ENCODE assay signal across 1 cellular context in genomic region chr17:73278049-73278464, GRCh38.
TF ChIP-seq lines count a peak whose summit lies in the region.

No MANE protein-coding gene starts in this region.

TF ChIP-seq in HepG2, 621 proteins besides CTCF, POLR2A, EP300 and RAD21 (continued from another document and continues in another):
- TF ChIP-seq, protein P1, sequence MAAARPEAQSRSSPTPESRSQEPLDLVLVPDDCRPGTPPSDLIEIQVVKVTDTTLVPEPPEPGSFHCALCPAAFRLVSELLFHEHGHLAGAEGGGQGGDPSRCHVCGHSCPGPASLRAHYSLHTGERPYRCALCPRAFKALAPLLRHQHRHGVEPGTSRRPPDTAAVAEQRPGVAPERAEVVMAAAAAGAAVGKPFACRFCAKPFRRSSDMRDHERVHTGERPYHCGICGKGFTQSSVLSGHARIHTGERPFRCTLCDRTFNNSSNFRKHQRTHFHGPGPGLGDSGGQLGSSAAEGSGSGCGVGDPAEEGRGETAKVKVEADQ (CRISPR knock-in tag; IDR thresholded peaks at IDR 0.05; ENCODE audit: borderline replicate concordance), result 0 out of 2 replicates have a peak, but pooled peaks have one; percentile 45
- TF ChIP-seq CAMTA2 (CRISPR knock-in tag; IDR thresholded peaks at IDR 0.05; ENCODE audit: borderline replicate concordance) (no peak), MLLT10 (CRISPR knock-in tag; IDR thresholded peaks at IDR 0.05) (no peak), ZNF468 (CRISPR knock-in tag; IDR thresholded peaks at IDR 0.05) (no peak), ATF2 (CRISPR knock-in tag; IDR thresholded peaks at IDR 0.05) (no peak), PATZ1 (CRISPR knock-in tag; IDR thresholded peaks at IDR 0.05) (peak; percentile 48), RORA (CRISPR knock-in tag; IDR thresholded peaks at IDR 0.05) (no peak), E2F2 (CRISPR knock-in tag; IDR thresholded peaks at IDR 0.05; ENCODE audit: borderline replicate concordance) (no peak), KLF9 (CRISPR knock-in tag; IDR thresholded peaks at IDR 0.05; ENCODE audit: low read depth) (no peak), MAZ (IDR thresholded peaks at IDR 0.05; ENCODE audit: borderline replicate concordance, low read depth, low read length) (no peak), MAZ (CRISPR knock-in tag; IDR thresholded peaks at IDR 0.05; ENCODE audit: low read depth) (0 out of 2 replicates have a peak, but pooled peaks have one; percentile 37), PHF20 (CRISPR knock-in tag; IDR thresholded peaks at IDR 0.05) (no peak), ZNF883 (CRISPR knock-in tag; IDR thresholded peaks at IDR 0.05; ENCODE audit: not compliant biosample characterization) (no peak), RFX3 (CRISPR knock-in tag; IDR thresholded peaks at IDR 0.05) (no peak), KMT2A (CRISPR knock-in tag; IDR thresholded peaks at IDR 0.05) (no peak), ZNF576 (CRISPR knock-in tag; IDR thresholded peaks at IDR 0.05) (no peak), CHCHD3 (CRISPR knock-in tag; IDR thresholded peaks at IDR 0.05) (no peak), SALL2 (CRISPR knock-in tag; IDR thresholded peaks at IDR 0.05) (no peak), HNF4G (IDR thresholded peaks at IDR 0.05; ENCODE audit: borderline replicate concordance, low read depth, low read length) (peak; percentile 76), HNF4G (CRISPR knock-in tag; IDR thresholded peaks at IDR 0.05; ENCODE audit: borderline replicate concordance, low read depth) (peak; percentile 75; the same call in 1 of the 2 replicates), JUND (CRISPR knock-in tag; IDR thresholded peaks at IDR 0.05) (no peak), ZNF3 (CRISPR knock-in tag; IDR thresholded peaks at IDR 0.05) (no peak), NFYC (CRISPR knock-in tag; IDR thresholded peaks at IDR 0.05) (no peak), ZNF549 (CRISPR knock-in tag; IDR thresholded peaks at IDR 0.05) (no peak), BHLHE40 (IDR thresholded peaks at IDR 0.05; ENCODE audit: low read length) (no peak), ZNF326 (CRISPR knock-in tag; IDR thresholded peaks at IDR 0.05; ENCODE audit: borderline replicate concordance) (no peak), MTF1 (CRISPR knock-in tag; IDR thresholded peaks at IDR 0.05) (no peak), HIVEP1 (CRISPR knock-in tag; IDR thresholded peaks at IDR 0.05) (0 out of 2 replicates have a peak, but pooled peaks have one; percentile 39), DNMT1 (CRISPR knock-in tag; IDR thresholded peaks at IDR 0.05) (no peak), SRSF4 (IDR thresholded peaks at IDR 0.05; ENCODE audit: low read depth, low read length, poor library complexity, severe bottlenecking) (no peak), ZNF33A (CRISPR knock-in tag; IDR thresholded peaks at IDR 0.05; ENCODE audit: borderline replicate concordance) (no peak), ZNF891 (CRISPR knock-in tag; IDR thresholded peaks at IDR 0.05) (no peak), ZNF619 (CRISPR knock-in tag; IDR thresholded peaks at IDR 0.05) (no peak), FOXO1 (CRISPR knock-in tag; IDR thresholded peaks at IDR 0.05) (no peak; the same call in 1 of the 2 replicates), ZNF558 (CRISPR knock-in tag; IDR thresholded peaks at IDR 0.05; ENCODE audit: borderline replicate concordance) (no peak), ZNF205 (CRISPR knock-in tag; IDR thresholded peaks at IDR 0.05) (no peak), MAFG (CRISPR knock-in tag; IDR thresholded peaks at IDR 0.05) (no peak)
- TF ChIP-seq, protein P2, sequence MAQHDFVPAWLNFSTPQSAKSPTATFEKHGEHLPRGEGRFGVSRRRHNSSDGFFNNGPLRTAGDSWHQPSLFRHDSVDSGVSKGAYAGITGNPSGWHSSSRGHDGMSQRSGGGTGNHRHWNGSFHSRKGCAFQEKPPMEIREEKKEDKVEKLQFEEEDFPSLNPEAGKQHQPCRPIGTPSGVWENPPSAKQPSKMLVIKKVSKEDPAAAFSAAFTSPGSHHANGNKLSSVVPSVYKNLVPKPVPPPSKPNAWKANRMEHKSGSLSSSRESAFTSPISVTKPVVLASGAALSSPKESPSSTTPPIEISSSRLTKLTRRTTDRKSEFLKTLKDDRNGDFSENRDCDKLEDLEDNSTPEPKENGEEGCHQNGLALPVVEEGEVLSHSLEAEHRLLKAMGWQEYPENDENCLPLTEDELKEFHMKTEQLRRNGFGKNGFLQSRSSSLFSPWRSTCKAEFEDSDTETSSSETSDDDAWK (CRISPR knock-in tag; IDR thresholded peaks at IDR 0.05), result no peak
- TF ChIP-seq, protein P3, sequence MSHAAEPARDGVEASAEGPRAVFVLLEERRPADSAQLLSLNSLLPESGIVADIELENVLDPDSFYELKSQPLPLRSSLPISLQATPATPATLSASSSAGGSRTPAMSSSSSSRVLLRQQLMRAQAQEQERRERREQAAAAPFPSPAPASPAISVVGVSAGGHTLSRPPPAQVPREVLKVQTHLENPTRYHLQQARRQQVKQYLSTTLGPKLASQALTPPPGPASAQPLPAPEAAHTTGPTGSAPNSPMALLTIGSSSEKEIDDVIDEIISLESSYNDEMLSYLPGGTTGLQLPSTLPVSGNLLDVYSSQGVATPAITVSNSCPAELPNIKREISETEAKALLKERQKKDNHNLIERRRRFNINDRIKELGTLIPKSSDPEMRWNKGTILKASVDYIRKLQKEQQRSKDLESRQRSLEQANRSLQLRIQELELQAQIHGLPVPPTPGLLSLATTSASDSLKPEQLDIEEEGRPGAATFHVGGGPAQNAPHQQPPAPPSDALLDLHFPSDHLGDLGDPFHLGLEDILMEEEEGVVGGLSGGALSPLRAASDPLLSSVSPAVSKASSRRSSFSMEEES (CRISPR knock-in tag; IDR thresholded peaks at IDR 0.05), result no peak
- TF ChIP-seq, protein P4, sequence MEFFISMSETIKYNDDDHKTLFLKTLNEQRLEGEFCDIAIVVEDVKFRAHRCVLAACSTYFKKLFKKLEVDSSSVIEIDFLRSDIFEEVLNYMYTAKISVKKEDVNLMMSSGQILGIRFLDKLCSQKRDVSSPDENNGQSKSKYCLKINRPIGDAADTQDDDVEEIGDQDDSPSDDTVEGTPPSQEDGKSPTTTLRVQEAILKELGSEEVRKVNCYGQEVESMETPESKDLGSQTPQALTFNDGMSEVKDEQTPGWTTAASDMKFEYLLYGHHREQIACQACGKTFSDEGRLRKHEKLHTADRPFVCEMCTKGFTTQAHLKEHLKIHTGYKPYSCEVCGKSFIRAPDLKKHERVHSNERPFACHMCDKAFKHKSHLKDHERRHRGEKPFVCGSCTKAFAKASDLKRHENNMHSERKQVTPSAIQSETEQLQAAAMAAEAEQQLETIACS (CRISPR knock-in tag; IDR thresholded peaks at IDR 0.05), result no peak
- TF ChIP-seq, protein P5, sequence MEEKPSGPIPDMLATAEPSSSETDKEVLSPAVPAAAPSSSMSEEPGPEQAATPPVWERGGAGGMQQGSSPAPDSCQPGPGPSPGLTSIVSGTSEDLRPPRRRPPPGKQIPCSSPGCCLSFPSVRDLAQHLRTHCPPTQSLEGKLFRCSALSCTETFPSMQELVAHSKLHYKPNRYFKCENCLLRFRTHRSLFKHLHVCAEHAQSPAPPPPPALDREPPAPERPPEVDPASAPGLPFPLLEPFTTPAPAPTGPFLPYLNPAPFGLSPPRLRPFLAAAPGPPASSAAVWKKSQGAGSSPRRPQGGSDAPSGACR (CRISPR knock-in tag; IDR thresholded peaks at IDR 0.05), result 0 out of 2 replicates have a peak, but pooled peaks have one; percentile 57
- TF ChIP-seq, protein P6, sequence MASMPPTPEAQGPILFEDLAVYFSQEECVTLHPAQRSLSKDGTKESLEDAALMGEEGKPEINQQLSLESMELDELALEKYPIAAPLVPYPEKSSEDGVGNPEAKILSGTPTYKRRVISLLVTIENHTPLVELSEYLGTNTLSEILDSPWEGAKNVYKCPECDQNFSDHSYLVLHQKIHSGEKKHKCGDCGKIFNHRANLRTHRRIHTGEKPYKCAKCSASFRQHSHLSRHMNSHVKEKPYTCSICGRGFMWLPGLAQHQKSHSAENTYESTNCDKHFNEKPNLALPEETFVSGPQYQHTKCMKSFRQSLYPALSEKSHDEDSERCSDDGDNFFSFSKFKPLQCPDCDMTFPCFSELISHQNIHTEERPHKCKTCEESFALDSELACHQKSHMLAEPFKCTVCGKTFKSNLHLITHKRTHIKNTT (CRISPR knock-in tag; IDR thresholded peaks at IDR 0.05), result no peak
- TF ChIP-seq, protein P7, sequence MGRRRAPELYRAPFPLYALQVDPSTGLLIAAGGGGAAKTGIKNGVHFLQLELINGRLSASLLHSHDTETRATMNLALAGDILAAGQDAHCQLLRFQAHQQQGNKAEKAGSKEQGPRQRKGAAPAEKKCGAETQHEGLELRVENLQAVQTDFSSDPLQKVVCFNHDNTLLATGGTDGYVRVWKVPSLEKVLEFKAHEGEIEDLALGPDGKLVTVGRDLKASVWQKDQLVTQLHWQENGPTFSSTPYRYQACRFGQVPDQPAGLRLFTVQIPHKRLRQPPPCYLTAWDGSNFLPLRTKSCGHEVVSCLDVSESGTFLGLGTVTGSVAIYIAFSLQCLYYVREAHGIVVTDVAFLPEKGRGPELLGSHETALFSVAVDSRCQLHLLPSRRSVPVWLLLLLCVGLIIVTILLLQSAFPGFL (CRISPR knock-in tag; IDR thresholded peaks at IDR 0.05), result no peak
- TF ChIP-seq, protein P8, sequence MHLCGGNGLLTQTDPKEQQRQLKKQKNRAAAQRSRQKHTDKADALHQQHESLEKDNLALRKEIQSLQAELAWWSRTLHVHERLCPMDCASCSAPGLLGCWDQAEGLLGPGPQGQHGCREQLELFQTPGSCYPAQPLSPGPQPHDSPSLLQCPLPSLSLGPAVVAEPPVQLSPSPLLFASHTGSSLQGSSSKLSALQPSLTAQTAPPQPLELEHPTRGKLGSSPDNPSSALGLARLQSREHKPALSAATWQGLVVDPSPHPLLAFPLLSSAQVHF (CRISPR knock-in tag; IDR thresholded peaks at IDR 0.05), result no peak
- TF ChIP-seq, protein P9, sequence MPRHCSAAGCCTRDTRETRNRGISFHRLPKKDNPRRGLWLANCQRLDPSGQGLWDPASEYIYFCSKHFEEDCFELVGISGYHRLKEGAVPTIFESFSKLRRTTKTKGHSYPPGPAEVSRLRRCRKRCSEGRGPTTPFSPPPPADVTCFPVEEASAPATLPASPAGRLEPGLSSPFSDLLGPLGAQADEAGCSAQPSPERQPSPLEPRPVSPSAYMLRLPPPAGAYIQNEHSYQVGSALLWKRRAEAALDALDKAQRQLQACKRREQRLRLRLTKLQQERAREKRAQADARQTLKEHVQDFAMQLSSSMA (CRISPR knock-in tag; IDR thresholded peaks at IDR 0.05), result no peak
- TF ChIP-seq, protein P10, sequence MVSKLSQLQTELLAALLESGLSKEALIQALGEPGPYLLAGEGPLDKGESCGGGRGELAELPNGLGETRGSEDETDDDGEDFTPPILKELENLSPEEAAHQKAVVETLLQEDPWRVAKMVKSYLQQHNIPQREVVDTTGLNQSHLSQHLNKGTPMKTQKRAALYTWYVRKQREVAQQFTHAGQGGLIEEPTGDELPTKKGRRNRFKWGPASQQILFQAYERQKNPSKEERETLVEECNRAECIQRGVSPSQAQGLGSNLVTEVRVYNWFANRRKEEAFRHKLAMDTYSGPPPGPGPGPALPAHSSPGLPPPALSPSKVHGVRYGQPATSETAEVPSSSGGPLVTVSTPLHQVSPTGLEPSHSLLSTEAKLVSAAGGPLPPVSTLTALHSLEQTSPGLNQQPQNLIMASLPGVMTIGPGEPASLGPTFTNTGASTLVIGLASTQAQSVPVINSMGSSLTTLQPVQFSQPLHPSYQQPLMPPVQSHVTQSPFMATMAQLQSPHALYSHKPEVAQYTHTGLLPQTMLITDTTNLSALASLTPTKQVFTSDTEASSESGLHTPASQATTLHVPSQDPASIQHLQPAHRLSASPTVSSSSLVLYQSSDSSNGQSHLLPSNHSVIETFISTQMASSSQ (IDR thresholded peaks at IDR 0.05; ENCODE audit: low read depth), result no peak
- TF ChIP-seq, protein P10 (CRISPR knock-in tag; IDR thresholded peaks at IDR 0.05; ENCODE audit: borderline replicate concordance), result no peak
